29 cellular contexts compared by ENCODE assay signal in the genomic region with DNA sequence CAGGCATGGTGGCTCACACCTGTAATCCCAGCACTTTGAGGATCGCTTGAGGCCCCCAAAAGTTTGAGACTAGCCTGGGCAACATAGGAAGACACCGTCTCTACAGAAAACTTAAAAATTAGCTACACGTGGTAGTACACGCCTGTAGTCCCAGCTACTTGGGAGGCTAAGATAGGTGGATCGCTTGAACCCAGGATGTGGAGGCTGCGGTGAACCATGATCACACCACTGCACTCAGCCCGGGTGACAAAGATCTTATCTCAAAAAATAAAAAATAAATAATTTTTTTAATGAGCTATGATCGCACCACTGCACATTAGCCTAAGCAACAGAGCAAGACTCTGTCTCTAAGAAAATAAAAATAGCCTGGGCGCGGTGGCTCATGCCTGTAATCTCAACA. TPM values are rescaled to one million over a fixed set of nuclear protein-coding genes. Genes with fewer than 3 reads are reported as not detected.
A peak's percentile ranks its signal among the peaks of the same experiment; 100 is the strongest.
DNase-seq lines count a peak whose midpoint lies in the region; ATAC-seq and TF ChIP-seq lines count a peak whose summit lies in the region.
"Had no signal": no experiment of that assay in that cellular context is flagged by ENCODE, and none has a peak within 500 bp of the region (broad histone marks: within the 10 kb centered on the region; RNA-seq: fewer than 3 reads in every experiment).

No MANE protein-coding gene starts in this region.

- peak overlapping the region; percentile 45 to 83 (median 72) for H3K4me3 Mint-ChIP-seq in immature natural killer cell
- H3K4me3 Mint-ChIP-seq: CD4-positive, alpha-beta T cell had no signal

- H3K9me3 ChIP-seq in right cardiac atrium (ENCODE audit: control insufficient read depth, low read length) (no peaks in the 10 kb centered on the region), KOPT-K1 (ENCODE audit: insufficient read depth, low read length, poor library complexity, severe bottlenecking) (no peaks in the 10 kb centered on the region), upper lobe of left lung (no peaks in the 10 kb centered on the region), breast epithelium (no peaks in the 10 kb centered on the region)
- H3K9me3 ChIP-seq: A549, SJCRH30 had no signal

- H3K27ac ChIP-seq in right cardiac atrium (ENCODE audit: low read length) (no peak overlapping the region), KOPT-K1 (ENCODE audit: low read depth, low read length, poor library complexity, severe bottlenecking) (peak overlapping the region; percentile 100), upper lobe of left lung (no peak overlapping the region), breast epithelium (no peak overlapping the region)
- H3K27ac ChIP-seq: A549; BLaER1 treated with 17β-estradiol and CSF1 and Interleukin-3, amounts not matched to agents 10 nM and 100 nM; SJCRH30 had no signal

- H3K27me3 ChIP-seq in right cardiac atrium (ENCODE audit: control insufficient read depth, insufficient read depth) (no peaks in the 10 kb centered on the region), upper lobe of left lung (no peaks in the 10 kb centered on the region), breast epithelium (no peaks in the 10 kb centered on the region)
- H3K27me3 ChIP-seq: BLaER1 treated with 17β-estradiol and CSF1 and Interleukin-3, amounts not matched to agents 10 nM and 100 nM; SJCRH30 had no signal

- H3K4me1 ChIP-seq in right cardiac atrium (ENCODE audit: control insufficient read depth, insufficient read depth, low read length) (no peaks in the 10 kb centered on the region), upper lobe of left lung (peaks cover 3 to 7% (median 3%) of the 10 kb centered on the region in 4 donors), breast epithelium (no peaks in the 10 kb centered on the region)
- H3K4me1 ChIP-seq: A549, SJCRH30 had no signal

- TF ChIP-seq EP300 in upper lobe of left lung (IDR thresholded peaks at IDR 0.05): no peak

- TF ChIP-seq CTCF in upper lobe of left lung (IDR thresholded peaks at IDR 0.05) (no peak), breast epithelium (IDR thresholded peaks at IDR 0.05) (no peak)

- H3K36me3 Mint-ChIP-seq in immature natural killer cell: peaks cover 4 to 6% (median 4%) of the 10 kb centered on the region in 3 donors

- no peak for DNase-seq in Right ventricle myocardium superior
- no peak for DNase-seq in right cardiac atrium
- DNase-seq in immature natural killer cell: peak; percentile 68 to 79 (median 76)
- no peak for DNase-seq in upper lobe of left lung
- DNase-seq in breast epithelium (ENCODE audit: low spot score in 2 of 2): no peak
- DNase-seq: AML-193; CD4-positive, alpha-beta T cell; DMS 273 treated with DMSO at 0.1 percent for 48 hours; DMS79; EL; GDM1; Kasumi-1; MV-4-11; NCI-H1105; NCI-H1436 treated with DMSO at 0.1 percent for 48 hours; NCI-H187 treated with DMSO at 0.1 percent for 48 hours; NCI-H2107; NCI-H446; NCI-H524 treated with DMSO at 0.1 percent for 48 hours; NCI-H82; NK-92 treated with Interleukin-12 subunit alpha and Interleukin-12 subunit beta, amount 100 ng/mL, for 24 hours; PC-3; SJCRH30 had no signal

- H3K4me1 Mint-ChIP-seq in immature natural killer cell: peaks cover 41 to 65% of the 10 kb centered on the region in 2 donors

- H3K27ac Mint-ChIP-seq in immature natural killer cell: peak overlapping the region in 5 of 6 donors; percentile 76 to 86 (median 83)
- H3K27ac Mint-ChIP-seq: CD4-positive, alpha-beta T cell had no signal

- H3K4me3 ChIP-seq in right cardiac atrium (ENCODE audit: low read length) (no peak overlapping the region), upper lobe of left lung (no peak overlapping the region), breast epithelium (no peak overlapping the region)
- H3K4me3 ChIP-seq: A549; BLaER1 treated with 17β-estradiol and CSF1 and Interleukin-3, amounts not matched to agents 10 nM and 100 nM; GM12878; SJCRH30 had no signal

- no peak for TF ChIP-seq POLR2A in upper lobe of left lung (IDR thresholded peaks at IDR 0.05)
- no peak for TF ChIP-seq POLR2A in breast epithelium (IDR thresholded peaks at IDR 0.05)

- no peaks in the 10 kb centered on the region for H3K36me3 ChIP-seq in KOPT-K1 (ENCODE audit: insufficient read depth, low read length)
- H3K36me3 ChIP-seq in upper lobe of left lung: no peaks in the 10 kb centered on the region
- no peaks in the 10 kb centered on the region for H3K36me3 ChIP-seq in breast epithelium
- H3K36me3 ChIP-seq: SJCRH30 had no signal

- ATAC-seq in Right ventricle myocardium superior (ENCODE audit: poor library complexity) (peak; percentile 14), right cardiac atrium (no peak), upper lobe of left lung (ENCODE audit: low FRiP score in 2 of 2) (no peak), HG03439 (IDR thresholded peaks at IDR 0.05; ENCODE audit: unreplicated experiment) (no peak)
- ATAC-seq: A549, GM12878, PC-3, SK-N-SH treated with all-trans-retinoic acid at 6 μM for 48 hours had no signal

- intact Hi-C loops in Right ventricle myocardium superior (cut with DNase I) (no loop called here), right cardiac atrium (cut with DNase I) (no loop called here), breast epithelium (cut with DNase I; ENCODE audit: low total_unique reads) (no loop called here)

- no peaks in the 10 kb centered on the region for H3K9me3 Mint-ChIP-seq in immature natural killer cell
- H3K9me3 Mint-ChIP-seq: CD4-positive, alpha-beta T cell had no signal

- H3K27me3 Mint-ChIP-seq in immature natural killer cell (ENCODE audit: low read depth in 3 of 3): peaks cover 2 to 4% (median 4%) of the 10 kb centered on the region in 3 donors
- H3K27me3 Mint-ChIP-seq: CD4-positive, alpha-beta T cell had no signal

- 96% methylated on average over 10 of the region's 10 CpGs for WGBS in right cardiac atrium
- WGBS in upper lobe of left lung, 2 donors: 88 to 95% methylated on average over 10 of the region's 10 CpGs

RNA-seq across cellular contexts. Expression of gene RCBTB2, which starts 6.6 kb away (rescaled TPM):
- total RNA-seq in Right ventricle myocardium superior (16.6 TPM), right cardiac atrium (10 to 100 TPM in 3 of 4 donors, 1 to 10 TPM in 1; 9.0 to 17.3 (median 17.0) TPM), upper lobe of left lung (10 to 100 TPM in 3 of 6 donors, 1 to 10 TPM in 3; 5.5 to 17.0 (median 9.9) TPM), breast epithelium (10 to 100 TPM; 10.8 to 16.1 (median 14.9) TPM)
- polyA plus RNA-seq in right cardiac atrium (13.9 TPM), immature natural killer cell (10 to 100 TPM; 36.1 to 49.1 (median 45.8) TPM)

Comparison
In these comparisons a context has a peak if more than half of its experiments do, and no peak if none do; other contexts are left out.
1. DNase-seq: peak in immature natural killer cell (3 of 3); none in Right ventricle myocardium superior (single experiment), right cardiac atrium (0 of 3), upper lobe of left lung (0 of 2) and breast epithelium (0 of 2).